ENCODE assay signal across 13 cellular contexts in genomic region chr3:30672287-30672735, GRCh38.
DNase-seq lines count a peak whose midpoint lies in the region; ATAC-seq and TF ChIP-seq lines count a peak whose summit lies in the region.
"Had no signal": no experiment of that assay in that cellular context is flagged by ENCODE, and none has a peak within 500 bp of the region (broad histone marks: within the 10 kb centered on the region; RNA-seq: fewer than 3 reads in every experiment).

No MANE protein-coding gene starts in this region.

- TF ChIP-seq CTCF in uterus (IDR thresholded peaks at IDR 0.05) (no peak), OCI-LY7 (conservative IDR thresholded peaks at IDR 0.05; ENCODE audit: low read length) (no peak)

- peaks cover 10% of the 10 kb centered on the region for H3K4me1 ChIP-seq in right cardiac atrium (ENCODE audit: control insufficient read depth, insufficient read depth, low read length)
- H3K4me1 ChIP-seq in muscle layer of duodenum (ENCODE audit: control insufficient read depth in 1 of 2, insufficient read depth in 2 of 2, low read length in 2 of 2): peaks cover 0 to 30% of the 10 kb centered on the region in 2 donors
- H3K4me1 ChIP-seq in uterus: peaks cover 0 to 7% of the 10 kb centered on the region in 2 donors
- peaks cover 8% of the 10 kb centered on the region for H3K4me1 ChIP-seq in OCI-LY7 (ENCODE audit: insufficient read depth, low read length, poor library complexity, severe bottlenecking)

- H3K27ac Mint-ChIP-seq in activated naive CD8-positive, alpha-beta T cell treated with anti-CD3 and anti-CD28 coated beads, Interleukin-2, amount 10 ng/mL, durations not matched to agents 7 days and 5 days: peak overlapping the region; percentile 65

- H3K9me2 ChIP-seq in OCI-LY7 (ENCODE audit: insufficient read depth, low read length): no peaks in the 10 kb centered on the region

- H3K4me1 Mint-ChIP-seq in activated naive CD8-positive, alpha-beta T cell treated with anti-CD3 and anti-CD28 coated beads, Interleukin-2, amount 10 ng/mL, durations not matched to agents 7 days and 5 days: peaks cover 74% of the 10 kb centered on the region

- CTCF ChIA-PET in OCI-LY7 (lab: Charles Lee; ENCODE audit: unreplicated experiment): interaction anchor here (1.1 kb wide), 1 partner anchor 10 kb away, joined by 4 read pairs; no protein-coding TSS in a partner anchor

- H3K27ac ChIP-seq in right cardiac atrium (ENCODE audit: low read length) (peak overlapping the region; percentile 66), muscle layer of duodenum (ENCODE audit: low read length) (peak overlapping the region; percentile 32), uterus (peak overlapping the region; percentile 2 to 27), OCI-LY7 (ENCODE audit: low read depth, low read length, poor library complexity, severe bottlenecking) (no peak overlapping the region)

- no peaks in the 10 kb centered on the region for H4K20me1 ChIP-seq in OCI-LY7 (ENCODE audit: insufficient read depth, low read length)

- H3K4me3 ChIP-seq in right cardiac atrium (ENCODE audit: low read length): no peak overlapping the region
- H3K4me3 ChIP-seq in muscle layer of duodenum (ENCODE audit: low read depth in 1 of 2, low read length in 2 of 2): no peak overlapping the region
- no peak overlapping the region for H3K4me3 ChIP-seq in uterus
- H3K4me3 ChIP-seq in OCI-LY7 (ENCODE audit: low read depth, low read length, poor library complexity, severe bottlenecking): no peak overlapping the region
- H3K4me3 ChIP-seq: transverse colon had no signal

- peaks cover under 1% of the 10 kb centered on the region for H3K9me3 Mint-ChIP-seq in activated naive CD8-positive, alpha-beta T cell treated with anti-CD3 and anti-CD28 coated beads, Interleukin-2, amount 10 ng/mL, durations not matched to agents 7 days and 5 days

- no peak for TF ChIP-seq POLR2A in uterus (IDR thresholded peaks at IDR 0.05)

- H3K79me2 ChIP-seq in OCI-LY7 (ENCODE audit: insufficient read depth, low read depth, low read length): no peaks in the 10 kb centered on the region

- 97% methylated on average over 4 of the region's 4 CpGs for WGBS in right cardiac atrium

- no peak overlapping the region for H2AFZ ChIP-seq in OCI-LY7 (ENCODE audit: low read length)

- H3K36me3 ChIP-seq in muscle layer of duodenum (ENCODE audit: control insufficient read depth in 1 of 2, insufficient read depth in 2 of 2, low read length in 2 of 2) (peaks cover 39 to 63% of the 10 kb centered on the region in 2 donors), uterus (no peaks in the 10 kb centered on the region), OCI-LY7 (ENCODE audit: insufficient read depth, low read length) (peaks cover 99% of the 10 kb centered on the region)

- no peak overlapping the region for H3K4me2 ChIP-seq in OCI-LY7 (ENCODE audit: low read length)

- H3K36me3 Mint-ChIP-seq in activated naive CD8-positive, alpha-beta T cell treated with anti-CD3 and anti-CD28 coated beads, Interleukin-2, amount 10 ng/mL, durations not matched to agents 7 days and 5 days: peaks cover 87% of the 10 kb centered on the region

- H3K9me3 ChIP-seq in right cardiac atrium (ENCODE audit: control insufficient read depth, low read length) (no peaks in the 10 kb centered on the region), muscle layer of duodenum (ENCODE audit: control insufficient read depth in 1 of 2, low read length in 2 of 2) (no peaks in the 10 kb centered on the region), uterus (no peaks in the 10 kb centered on the region), OCI-LY7 (ENCODE audit: low read length) (no peaks in the 10 kb centered on the region)
- H3K9me3 ChIP-seq: transverse colon had no signal

- H3K27me3 Mint-ChIP-seq in activated naive CD8-positive, alpha-beta T cell treated with anti-CD3 and anti-CD28 coated beads, Interleukin-2, amount 10 ng/mL, durations not matched to agents 7 days and 5 days: no peaks in the 10 kb centered on the region

- no peak overlapping the region for H3K4me3 Mint-ChIP-seq in activated naive CD8-positive, alpha-beta T cell treated with anti-CD3 and anti-CD28 coated beads, Interleukin-2, amount 10 ng/mL, durations not matched to agents 7 days and 5 days

- POLR2A ChIA-PET in activated naive CD8-positive, alpha-beta T cell treated with anti-CD3 and anti-CD28 coated beads, Interleukin-2, amount 10 ng/mL, durations not matched to agents 7 days and 5 days (lab: Charles Lee): interaction anchor here (0.8 kb wide), 1 partner anchor 712 kb away, joined by 3 read pairs; no protein-coding TSS in a partner anchor
- POLR2A ChIA-PET in OCI-LY7 (lab: Charles Lee): interaction anchor here (0.6 kb wide), 1 partner anchor 105 kb away, joined by 3 read pairs; no protein-coding TSS in a partner anchor

- DNase-seq in right cardiac atrium (no peak), cardiac septum (ENCODE audit: low spot score) (no peak), uterus (no peak), OCI-LY7 (ENCODE audit: low spot score) (no peak)
- no peak for DNase-seq in activated naive CD8-positive, alpha-beta T cell treated with anti-CD3 and anti-CD28 coated beads, Interleukin-2, amount 10 ng/mL, durations not matched to agents 7 days and 5 days
- no peak for DNase-seq in stimulated activated CD4-positive, alpha-beta T cell treated with anti-CD3 and anti-CD28 coated beads, Interleukin-4, amount 100 ng/mL, for 4 hours
- DNase-seq: amygdala, mesendoderm, MV-4-11, T-helper 9 cell, transverse colon had no signal

- H3K27me3 ChIP-seq in right cardiac atrium (ENCODE audit: control insufficient read depth, insufficient read depth): no peaks in the 10 kb centered on the region
- H3K27me3 ChIP-seq in muscle layer of duodenum (ENCODE audit: low read depth, low read length): no peaks in the 10 kb centered on the region
- H3K27me3 ChIP-seq in uterus: no peaks in the 10 kb centered on the region
- H3K27me3 ChIP-seq: transverse colon had no signal

- intact Hi-C loops in right cardiac atrium (cut with DNase I) (no loop called here), cardiac septum (cut with DNase I) (no loop called here), uterus (cut with DNase I; ENCODE audit: low total_unique reads) (no loop called here), OCI-LY7 (cut with micrococcal nuclease; ENCODE audit: unreplicated experiment) (no loop called here)

- peak in 1 of 2 donors; percentile 5 for ATAC-seq in right cardiac atrium
- no peak for ATAC-seq in activated naive CD8-positive, alpha-beta T cell treated with anti-CD3 and anti-CD28 coated beads, Interleukin-2, amount 10 ng/mL, durations not matched to agents 7 days and 5 days (ENCODE audit: low read depth)
- ATAC-seq in GM21528 (IDR thresholded peaks at IDR 0.05; ENCODE audit: low FRiP score, unreplicated experiment): no peak

- BruUV-seq in OCI-LY7 (replicated peaks; lab: Mats Ljungman, UMichigan): no TSS peak
